ENCODE assay signal across 1 cellular context in the genomic region with DNA sequence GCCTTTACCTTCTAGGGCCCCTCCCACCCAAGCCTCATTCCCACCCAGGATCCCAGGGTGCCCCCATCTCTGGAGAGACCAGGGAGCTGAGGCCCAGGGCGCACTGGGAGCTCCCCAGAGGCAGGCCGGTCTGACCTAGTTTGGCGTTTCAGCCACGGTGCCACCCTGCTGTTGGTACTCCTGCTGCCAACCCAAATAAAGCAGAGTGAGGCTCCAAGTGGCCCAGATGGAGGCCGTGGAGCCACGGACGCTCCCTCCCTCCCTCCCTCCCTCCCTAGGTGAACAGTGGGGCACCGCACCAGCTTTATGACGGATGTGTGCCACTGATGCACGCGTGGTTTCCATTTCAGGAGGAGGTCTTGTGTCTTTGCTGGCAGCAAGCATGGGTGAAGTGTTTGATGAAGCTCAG.
TF ChIP-seq lines count a peak whose summit lies in the region.

No MANE protein-coding gene starts in this region.

TF ChIP-seq in HepG2, 621 proteins besides CTCF, POLR2A, EP300 and RAD21 (continued from another document):
- TF ChIP-seq, protein P1, sequence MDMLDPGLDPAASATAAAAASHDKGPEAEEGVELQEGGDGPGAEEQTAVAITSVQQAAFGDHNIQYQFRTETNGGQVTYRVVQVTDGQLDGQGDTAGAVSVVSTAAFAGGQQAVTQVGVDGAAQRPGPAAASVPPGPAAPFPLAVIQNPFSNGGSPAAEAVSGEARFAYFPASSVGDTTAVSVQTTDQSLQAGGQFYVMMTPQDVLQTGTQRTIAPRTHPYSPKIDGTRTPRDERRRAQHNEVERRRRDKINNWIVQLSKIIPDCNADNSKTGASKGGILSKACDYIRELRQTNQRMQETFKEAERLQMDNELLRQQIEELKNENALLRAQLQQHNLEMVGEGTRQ (IDR thresholded peaks at IDR 0.05; ENCODE audit: low read depth, low read length) = no peak
- TF ChIP-seq, protein P1 (CRISPR knock-in tag; IDR thresholded peaks at IDR 0.05; ENCODE audit: borderline replicate concordance) = no peak
- TF ChIP-seq U2AF2 (IDR thresholded peaks at IDR 0.05; ENCODE audit: low read depth, low read length) = no peak
- TF ChIP-seq, protein P2, sequence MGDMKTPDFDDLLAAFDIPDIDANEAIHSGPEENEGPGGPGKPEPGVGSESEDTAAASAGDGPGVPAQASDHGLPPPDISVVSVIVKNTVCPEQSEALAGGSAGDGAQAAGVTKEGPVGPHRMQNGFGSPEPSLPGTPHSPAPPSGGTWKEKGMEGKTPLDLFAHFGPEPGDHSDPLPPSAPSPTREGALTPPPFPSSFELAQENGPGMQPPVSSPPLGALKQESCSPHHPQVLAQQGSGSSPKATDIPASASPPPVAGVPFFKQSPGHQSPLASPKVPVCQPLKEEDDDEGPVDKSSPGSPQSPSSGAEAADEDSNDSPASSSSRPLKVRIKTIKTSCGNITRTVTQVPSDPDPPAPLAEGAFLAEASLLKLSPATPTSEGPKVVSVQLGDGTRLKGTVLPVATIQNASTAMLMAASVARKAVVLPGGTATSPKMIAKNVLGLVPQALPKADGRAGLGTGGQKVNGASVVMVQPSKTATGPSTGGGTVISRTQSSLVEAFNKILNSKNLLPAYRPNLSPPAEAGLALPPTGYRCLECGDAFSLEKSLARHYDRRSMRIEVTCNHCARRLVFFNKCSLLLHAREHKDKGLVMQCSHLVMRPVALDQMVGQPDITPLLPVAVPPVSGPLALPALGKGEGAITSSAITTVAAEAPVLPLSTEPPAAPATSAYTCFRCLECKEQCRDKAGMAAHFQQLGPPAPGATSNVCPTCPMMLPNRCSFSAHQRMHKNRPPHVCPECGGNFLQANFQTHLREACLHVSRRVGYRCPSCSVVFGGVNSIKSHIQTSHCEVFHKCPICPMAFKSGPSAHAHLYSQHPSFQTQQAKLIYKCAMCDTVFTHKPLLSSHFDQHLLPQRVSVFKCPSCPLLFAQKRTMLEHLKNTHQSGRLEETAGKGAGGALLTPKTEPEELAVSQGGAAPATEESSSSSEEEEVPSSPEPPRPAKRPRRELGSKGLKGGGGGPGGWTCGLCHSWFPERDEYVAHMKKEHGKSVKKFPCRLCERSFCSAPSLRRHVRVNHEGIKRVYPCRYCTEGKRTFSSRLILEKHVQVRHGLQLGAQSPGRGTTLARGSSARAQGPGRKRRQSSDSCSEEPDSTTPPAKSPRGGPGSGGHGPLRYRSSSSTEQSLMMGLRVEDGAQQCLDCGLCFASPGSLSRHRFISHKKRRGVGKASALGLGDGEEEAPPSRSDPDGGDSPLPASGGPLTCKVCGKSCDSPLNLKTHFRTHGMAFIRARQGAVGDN (CRISPR knock-in tag; IDR thresholded peaks at IDR 0.05) = peak; percentile 14; the same call in 1 of the 2 replicates
- TF ChIP-seq PPARG (CRISPR knock-in tag; conservative IDR thresholded peaks at IDR 0.05) = no peak
- TF ChIP-seq HNRNPL (IDR thresholded peaks at IDR 0.05; ENCODE audit: low read depth, low read length) = 0 out of 2 replicates have a peak, but pooled peaks have one; percentile 42
- no peak for TF ChIP-seq ZNF260 (CRISPR knock-in tag; IDR thresholded peaks at IDR 0.05; ENCODE audit: borderline replicate concordance, low read depth)
- TF ChIP-seq, protein P3, sequence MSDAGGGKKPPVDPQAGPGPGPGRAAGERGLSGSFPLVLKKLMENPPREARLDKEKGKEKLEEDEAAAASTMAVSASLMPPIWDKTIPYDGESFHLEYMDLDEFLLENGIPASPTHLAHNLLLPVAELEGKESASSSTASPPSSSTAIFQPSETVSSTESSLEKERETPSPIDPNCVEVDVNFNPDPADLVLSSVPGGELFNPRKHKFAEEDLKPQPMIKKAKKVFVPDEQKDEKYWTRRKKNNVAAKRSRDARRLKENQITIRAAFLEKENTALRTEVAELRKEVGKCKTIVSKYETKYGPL (CRISPR knock-in tag; IDR thresholded peaks at IDR 0.05) = no peak
